ENCODE assay signal across 13 cellular contexts in the genomic region with DNA sequence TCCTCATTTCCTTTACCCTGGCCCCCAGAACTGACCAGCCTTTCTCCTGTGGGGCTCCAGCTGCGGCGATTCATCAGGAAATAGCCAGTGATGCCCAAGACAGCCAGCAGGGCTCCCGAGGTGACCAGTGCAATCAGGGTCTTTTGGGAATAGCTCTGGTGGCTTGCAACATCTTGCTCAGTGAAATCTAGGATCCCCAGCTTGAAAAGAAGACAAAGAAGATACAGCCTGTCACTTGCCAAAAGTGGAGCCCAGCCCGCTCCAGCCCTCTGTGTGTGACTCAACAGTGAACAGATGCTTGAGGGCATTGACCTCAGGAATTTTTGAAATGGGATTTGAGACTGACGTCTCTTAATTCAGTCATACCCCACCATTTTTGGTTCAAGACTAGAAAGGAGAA. TPM values are rescaled to one million over a fixed set of nuclear protein-coding genes. Genes with fewer than 3 reads are reported as not detected.
DNase-seq lines count a peak whose midpoint lies in the region; ATAC-seq, FAIRE-seq and TF ChIP-seq lines count a peak whose summit lies in the region.
"Had no signal": no experiment of that assay in that cellular context is flagged by ENCODE, and none has a peak within 500 bp of the region (broad histone marks: within the 10 kb centered on the region; RNA-seq: fewer than 3 reads in every experiment).

No MANE protein-coding gene starts in this region.

- no peak overlapping the region for H2BK12ac ChIP-seq in H1 (ENCODE audit: low read depth, low read length)

- BruUV-seq in HepG2 (replicated peaks; lab: Mats Ljungman, UMichigan), result no TSS peak

- no peak overlapping the region for H2BK5ac ChIP-seq in H1 (ENCODE audit: low read depth, low read length)

- no peak overlapping the region for H2AK5ac ChIP-seq in H1 (ENCODE audit: low read depth, low read length)

- H3K4me3 ChIP-seq in H1 (ENCODE audit: extremely low read depth in 1 of 4, insufficient read depth in 2 of 4, low read depth in 3 of 4, low read length in 4 of 4) (no peak overlapping the region), HepG2 (replicated peaks in 1 of 3; ENCODE audit: insufficient read depth in 1 of 3, low read depth in 2 of 3, low read length in 3 of 3) (no peak overlapping the region), upper lobe of right lung (no peak overlapping the region), testis (no peak overlapping the region)
- H3K4me3 ChIP-seq: colonic mucosa had no signal

- in situ Hi-C loops in HepG2 (cut with HindIII; ENCODE audit: extremely low pct_ligation_motif_present, low pct_unique_long_range_greater_than_20kb), result loop anchor here (10.0 kb wide), 1 partner anchor 106 kb away; no protein-coding TSS in a partner anchor

- H2BK15ac ChIP-seq in H1 (ENCODE audit: low read length), result no peak overlapping the region

- H2AFZ ChIP-seq in H1 (ENCODE audit: low read length), result no peak overlapping the region
- no peak overlapping the region for H2AFZ ChIP-seq in HepG2 (ENCODE audit: low read length)

- H4K91ac ChIP-seq in H1 (replicated peaks; ENCODE audit: insufficient read length, low read length), result no peak overlapping the region

- POLR2A ChIA-PET in H1 (lab: Charles Lee; ENCODE audit: partially characterized antibody) (no interaction called here), HepG2 (lab: Yijun Ruan, JAX) (no interaction called here)

- H2BK20ac ChIP-seq in H1 (ENCODE audit: low read length), result no peak overlapping the region

- no peak for FAIRE-seq in H1 (lab: Jason Lieb, UNC)
- FAIRE-seq in HepG2 (lab: Jason Lieb, UNC), result no peak
- FAIRE-seq: G401.6 had no signal

- H3K4me1 ChIP-seq in H1 (replicated peaks in 1 of 4; ENCODE audit: control insufficient read depth in 3 of 4, insufficient read depth in 4 of 4, low read length in 3 of 4) (no peaks in the 10 kb centered on the region; a peak in 1 of 7 replicates), HepG2 (ENCODE audit: insufficient read depth, low read length) (peaks cover 13% of the 10 kb centered on the region; the same call in 1 of the 2 replicates), upper lobe of right lung (peaks cover 42% of the 10 kb centered on the region), testis (peaks cover 35% of the 10 kb centered on the region)
- H3K4me1 ChIP-seq: colonic mucosa had no signal

- TF ChIP-seq CTCF in H1 (IDR thresholded peaks at IDR 0.05; ENCODE audit: control extremely low read depth in 1 of 3, insufficient read depth in 1 of 3, low read depth in 1 of 3, low read length in 3 of 3) (peak; percentile 26 to 34 (median 33); a peak in 3 of 4 replicates), HepG2 (CRISPR knock-in tag; IDR thresholded peaks at IDR 0.05) (no peak), upper lobe of right lung (IDR thresholded peaks at IDR 0.05) (no peak), testis (IDR thresholded peaks at IDR 0.05) (no peak)

- H3K4ac ChIP-seq in H1 (replicated peaks; ENCODE audit: insufficient read length, low read depth, low read length), result no peak overlapping the region

- H3K79me2 ChIP-seq in H1 (ENCODE audit: control insufficient read depth in 1 of 2, insufficient read depth in 2 of 2, low read length in 2 of 2) (no peaks in the 10 kb centered on the region), HepG2 (ENCODE audit: insufficient read depth, low read length) (no peaks in the 10 kb centered on the region)

- H3K9ac ChIP-seq in H1 (replicated peaks in 1 of 4; ENCODE audit: extremely low read depth in 1 of 4, low read depth in 3 of 4, low read length in 3 of 4), result no peak overlapping the region
- H3K9ac ChIP-seq in HepG2 (ENCODE audit: insufficient read depth, low read depth, low read length), result no peak overlapping the region

- no peak overlapping the region for H2BK120ac ChIP-seq in H1 (replicated peaks; ENCODE audit: low read depth, low read length)

- H4K8ac ChIP-seq in H1 (ENCODE audit: extremely low read depth, insufficient read depth, low read length), result no peak overlapping the region

- H3K27ac ChIP-seq in KOPT-K1 (ENCODE audit: low read depth, low read length, poor library complexity, severe bottlenecking), result peak overlapping the region; percentile 83
- no peak overlapping the region for H3K27ac ChIP-seq in H1 (ENCODE audit: low read depth, low read length)
- no peak overlapping the region for H3K27ac ChIP-seq in HepG2 (ENCODE audit: extremely low read length, insufficient read depth, low read length)
- peak overlapping the region; percentile 81 for H3K27ac ChIP-seq in upper lobe of right lung
- peak overlapping the region in 1 of 2 donors; percentile 25 for H3K27ac ChIP-seq in testis

- intact Hi-C loops in HepG2 (cut with micrococcal nuclease; ENCODE audit: unreplicated experiment), result no loop called here
- intact Hi-C loops in upper lobe of right lung (cut with DNase I), result loop anchor here (5.0 kb wide), 1 partner anchor 74 kb away; no protein-coding TSS in a partner anchor
- intact Hi-C loops in testis (cut with DNase I; ENCODE audit: low total_unique reads), result loop anchor here (5.0 kb wide), 1 partner anchor 74 kb away; no protein-coding TSS in a partner anchor

- TF ChIP-seq EP300 in H1 (IDR thresholded peaks at IDR 0.05; ENCODE audit: borderline replicate concordance in 1 of 2, low read depth in 2 of 2, low read length in 2 of 2) (no peak), HepG2 (IDR thresholded peaks at IDR 0.05; ENCODE audit: low read depth in 2 of 2, low read length in 2 of 2) (no peak), HepG2 (CRISPR knock-in tag; IDR thresholded peaks at IDR 0.05; ENCODE audit: borderline replicate concordance) (no peak)

- no peaks in the 10 kb centered on the region for H3K36me3 ChIP-seq in KOPT-K1 (ENCODE audit: insufficient read depth, low read length)
- no peaks in the 10 kb centered on the region for H3K36me3 ChIP-seq in H1 (ENCODE audit: control insufficient read depth in 2 of 4, insufficient read depth in 4 of 4, low read length in 3 of 4)
- H3K36me3 ChIP-seq in HepG2 (replicated peaks in 1 of 2; ENCODE audit: control insufficient read depth in 1 of 2, insufficient read depth in 2 of 2, low read length in 2 of 2), result no peaks in the 10 kb centered on the region
- no peaks in the 10 kb centered on the region for H3K36me3 ChIP-seq in upper lobe of right lung
- no peaks in the 10 kb centered on the region for H3K36me3 ChIP-seq in testis (ENCODE audit: low read depth, missing control alignments)
- H3K36me3 ChIP-seq: colonic mucosa had no signal

- H3K56ac ChIP-seq in H1 (replicated peaks; ENCODE audit: insufficient read length, low read depth, low read length), result no peak overlapping the region

- no peak for DNase-seq in H1 (ENCODE audit: low read depth in 1 of 2, low spot score in 2 of 2)
- DNase-seq in HepG2 (ENCODE audit: low spot score), result no peak
- no peak for DNase-seq in upper lobe of right lung
- DNase-seq in testis, result no peak
- no peak for DNase-seq in NCI-H146 (lab: John Stamatoyannopoulos, UW)
- DNase-seq: activated T-cell treated with anti-CD3 and anti-CD28 coated beads, Interleukin-2, amount 50 U/mL, for 48 hours; colonic mucosa; NCI-H187 treated with DMSO at 0.1 percent for 48 hours; PC-3 had no signal

- H3K23me2 ChIP-seq in H1 (ENCODE audit: low read depth, low read length), result no peaks in the 10 kb centered on the region

- H3K4me2 ChIP-seq in H1 (ENCODE audit: insufficient read depth in 1 of 2, low read depth in 2 of 2, low read length in 2 of 2) (no peak overlapping the region), HepG2 (ENCODE audit: low read depth, low read length) (no peak overlapping the region)

- WGBS in H1 (ENCODE audit: extremely low coverage in 1 of 2, insufficient coverage in 1 of 2, insufficient read length in 1 of 2, insufficient replicate concordance in 2 of 2, low coverage in 1 of 2, low lambda C conversion rate in 2 of 2, missing lambda C conversion rate in 1 of 2), 2 experiments, result 88% methylated on average over 5 of the region's 5 CpGs; no CpG with 5 or more reads in 1 of the 2 experiments
- 31% methylated on average over 4 of the region's 5 CpGs for WGBS in HepG2 (ENCODE audit: low lambda C conversion rate)
- 70 to 77% methylated on average over 5 of the region's 5 CpGs for WGBS in testis, 2 donors

- H3K23ac ChIP-seq in H1 (ENCODE audit: insufficient read length), result no peak overlapping the region

- CTCF ChIA-PET in H1 (lab: Charles Lee; ENCODE audit: partially characterized antibody) (interaction anchor here (0.7 to 10.0 kb wide), 16 partner anchors 9 to 110 kb away, joined by 3 to 223 read pairs (median 4); no protein-coding TSS in a partner anchor), HepG2 (lab: Yijun Ruan, JAX; ENCODE audit: low intra/inter-chr PET ratio, low total read pairs) (no interaction called here)

- H3K79me1 ChIP-seq in H1 (ENCODE audit: low read depth, low read length), result no peaks in the 10 kb centered on the region

- H4K20me1 ChIP-seq in H1 (replicated peaks in 1 of 2; ENCODE audit: control insufficient read depth in 1 of 2, insufficient read depth in 2 of 2, low read length in 2 of 2) (no peaks in the 10 kb centered on the region), HepG2 (ENCODE audit: insufficient read depth, low read length) (no peaks in the 10 kb centered on the region)

- no peak overlapping the region for H3K18ac ChIP-seq in H1 (ENCODE audit: extremely low read depth, low read length)

- no peak overlapping the region for H4K5ac ChIP-seq in H1 (ENCODE audit: insufficient read length, low read depth, low read length)

- no peak; a peak in 1 of 4 replicates for TF ChIP-seq RAD21 in H1 (IDR thresholded peaks at IDR 0.05 in 1 of 2, conservative IDR thresholded peaks at IDR 0.05 in 1 of 2; ENCODE audit: low read depth in 2 of 2, low read length in 2 of 2)
- no peak for TF ChIP-seq RAD21 in HepG2 (CRISPR knock-in tag; IDR thresholded peaks at IDR 0.05)

- TF ChIP-seq POLR2A in H1 (IDR thresholded peaks at IDR 0.05; ENCODE audit: control extremely low read depth in 1 of 2, low read depth in 2 of 2, low read length in 2 of 2) (no peak), HepG2 (IDR thresholded peaks at IDR 0.05; ENCODE audit: insufficient read depth in 1 of 2, low read depth in 2 of 2, low read length in 2 of 2) (no peak), testis (IDR thresholded peaks at IDR 0.05) (no peak)

- H3K14ac ChIP-seq in H1 (ENCODE audit: insufficient read length), result no peak overlapping the region

- H3K27me3 ChIP-seq in H1 (replicated peaks in 1 of 4; ENCODE audit: control insufficient read depth in 3 of 4, extremely low read depth in 1 of 4, insufficient read depth in 3 of 4, low read length in 3 of 4) (no peaks in the 10 kb centered on the region; a peak in 2 of 7 replicates), HepG2 (ENCODE audit: control insufficient read depth in 1 of 2, insufficient read depth in 2 of 2, low read length in 2 of 2) (peaks cover 3 to 34% of the 10 kb centered on the region in 2 experiments), upper lobe of right lung (no peaks in the 10 kb centered on the region), testis (no peaks in the 10 kb centered on the region)
- H3K27me3 ChIP-seq: colonic mucosa had no signal

- ATAC-seq in HepG2 (0 out of 3 replicates have a peak, but pooled peaks have one; percentile 34), upper lobe of right lung (no peak), GM21447 (IDR thresholded peaks at IDR 0.05; ENCODE audit: unreplicated experiment) (no peak)
- ATAC-seq: PC-3 had no signal

- H3K9me3 ChIP-seq in KOPT-K1 (ENCODE audit: insufficient read depth, low read length, poor library complexity, severe bottlenecking) (no peaks in the 10 kb centered on the region), H1 (ENCODE audit: insufficient read depth in 2 of 2, low read depth in 1 of 2, low read length in 1 of 2) (no peaks in the 10 kb centered on the region), HepG2 (ENCODE audit: low read length) (no peaks in the 10 kb centered on the region), upper lobe of right lung (no peaks in the 10 kb centered on the region), testis (no peaks in the 10 kb centered on the region)
- H3K9me3 ChIP-seq: colonic mucosa had no signal

RNA-seq across cellular contexts. Expression of gene CD34, which starts 22.3 kb away (rescaled TPM):
- total RNA-seq in H1 (2021; fragmentation: NEBNext Ultra II Directional; extraction: Animal tissue kit (Norgen Biotek cat#: 25700)), result 0.39 and 0.46 TPM in 2 replicates
- polyA plus RNA-seq in H1 (2011; rRNA removed), result 0.50 and 0.54 TPM in 2 replicates
- 0.47 TPM for polyA plus RNA-seq in H1 (2011; cell fraction: cytosol; rRNA removed)
- 0.46 TPM for polyA plus RNA-seq in H1 (2011; cell fraction: nucleus; rRNA removed)
- polyA plus RNA-seq in H1 (2012, experiment 1 of 2), result 0.24 to 0.45 TPM (median 0.36 TPM) in 4 replicates
- polyA plus RNA-seq in H1 (2012, experiment 2 of 2), result 0.35 TPM
- polyA plus RNA-seq in H1 (2013, experiment 1 of 2), result 0.30 TPM
- polyA plus RNA-seq in H1 (2013, experiment 2 of 2), result 0.26 TPM
- 0.44 and 0.61 TPM in 2 replicates for polyA minus RNA-seq in H1 (2011; rRNA and poly(A)+ RNA removed)
- not detected for polyA minus RNA-seq in H1 (2011; cell fraction: cytosol; rRNA and poly(A)+ RNA removed)
- polyA minus RNA-seq in H1 (2011; cell fraction: nucleus; rRNA and poly(A)+ RNA removed), result 0.50 TPM
- not detected in 2 replicates for total RNA-seq in HepG2 (2016; rRNA removed; fragmentation: Illumina TruSeq; extraction: Trizol)
- not detected in 2 replicates for total RNA-seq in HepG2 (2016; cell fraction: cytosol; rRNA removed; fragmentation: Illumina TruSeq; extraction: Trizol; ENCODE audit: low read depth)
- total RNA-seq in HepG2 (2016; cell fraction: insoluble cytoplasmic fraction; rRNA removed; fragmentation: Illumina TruSeq; extraction: Trizol), result not detected in 2 replicates
- total RNA-seq in HepG2 (2016; cell fraction: membrane; rRNA removed; fragmentation: Illumina TruSeq; extraction: Trizol), result not detected in 2 replicates
- total RNA-seq in HepG2 (2016; cell fraction: nucleus; rRNA removed; fragmentation: Illumina TruSeq; extraction: Trizol), result not detected in 2 replicates
- polyA plus RNA-seq in HepG2 (2011; rRNA removed), result not detected in 2 replicates
- polyA plus RNA-seq in HepG2 (2011; cell fraction: cytosol; rRNA removed), result not detected in 2 replicates
- not detected in 2 replicates for polyA plus RNA-seq in HepG2 (2011; cell fraction: nucleus; rRNA removed)
- not detected in 2 replicates for polyA plus RNA-seq in HepG2 (2012)
- not detected in 2 replicates for polyA plus RNA-seq in HepG2 (2016; cell fraction: cytosol; fragmentation: Illumina TruSeq; extraction: Trizol; ENCODE audit: low read depth)
- not detected in 2 replicates for polyA plus RNA-seq in HepG2 (2016; cell fraction: insoluble cytoplasmic fraction; fragmentation: Illumina TruSeq; extraction: Trizol; ENCODE audit: low read depth)
- polyA plus RNA-seq in HepG2 (2016; cell fraction: membrane; fragmentation: Illumina TruSeq; extraction: Trizol; ENCODE audit: low read depth), result not detected in 2 replicates
- not detected in 2 replicates for polyA plus RNA-seq in HepG2 (2016; cell fraction: nucleus; fragmentation: Illumina TruSeq; extraction: Trizol; ENCODE audit: insufficient read depth, low read depth)
- not detected in 2 replicates for polyA minus RNA-seq in HepG2 (2011; rRNA and poly(A)+ RNA removed; ENCODE audit: low replicate concordance)
- polyA minus RNA-seq in HepG2 (2011; cell fraction: cytosol; rRNA and poly(A)+ RNA removed), result not detected in 2 replicates
- polyA minus RNA-seq in HepG2 (2011; cell fraction: nucleus; rRNA and poly(A)+ RNA removed), result not detected in 2 replicates
- total RNA-seq in upper lobe of right lung, result 50.7 TPM
- total RNA-seq in testis, result 10 to 100 TPM; 28.3 to 32.5 TPM
- 70.7 TPM for polyA plus RNA-seq in testis (ENCODE audit: insufficient read depth, low read depth, low replicate concordance)
- total RNA-seq: PC-3 had no signal
- polyA plus RNA-seq: neural cell had no signal

Comparison
In these comparisons a context has a peak if more than half of its experiments do, and no peak if none do; other contexts are left out.
1. H3K27ac ChIP-seq: peak in KOPT-K1 (single experiment) and upper lobe of right lung (single experiment); none in H1 (single experiment) and HepG2 (single experiment).
2. CTCF ChIP-seq: peak in H1 (3 of 3); none in HepG2 (single experiment), upper lobe of right lung (single experiment) and testis (0 of 3).
3. RNA of gene CD34, which starts 22.3 kb away (total RNA-seq): 50.7 TPM in upper lobe of right lung (single experiment) and 28.3 to 32.5 TPM in testis; 0.39 to 0.46 TPM in H1 and not detected in HepG2; every median in the first group is over 10 times any median in the second.